In genomic region chr7:157318015-157318706, GRCh38 we compare ENCODE assay signal across 8 cellular contexts. TPM values are rescaled to one million over a fixed set of nuclear protein-coding genes. Genes with fewer than 3 reads are reported as not detected.
DNase-seq lines count a peak whose midpoint lies in the region; ATAC-seq, FAIRE-seq and TF ChIP-seq lines count a peak whose summit lies in the region.

No MANE protein-coding gene starts in this region.

- POLR2A ChIA-PET in CD4-positive, alpha-beta memory T cell (lab: Charles Lee; ENCODE audit: partially characterized antibody), result interaction anchor here (0.8 kb wide), 1 partner anchor 18 kb away, joined by 3 read pairs; no protein-coding TSS in a partner anchor

- 59% methylated on average over 14 of the region's 14 CpGs for WGBS in HUES64

- H3K9me3 Mint-ChIP-seq in CD4-positive, alpha-beta memory T cell, result no peaks in the 10 kb centered on the region

- FAIRE-seq in bronchial epithelial cell (lab: Jason Lieb, UNC), result no peak

- TF ChIP-seq POLR2A in Peyer's patch (IDR thresholded peaks at IDR 0.05), result no peak

- no peak for DNase-seq in CD4-positive, alpha-beta memory T cell
- DNase-seq in bronchial epithelial cell (ENCODE audit: low read depth), result peak; percentile 94
- peak; percentile 43 for DNase-seq in stimulated activated CD8-positive, alpha-beta memory T cell treated with anti-CD3 and anti-CD28 coated beads, Interleukin-4, amount 100 ng/mL, for 48 hours
- DNase-seq in kidney tubule cell (ENCODE audit: low spot score), result no peak
- DNase-seq in NCI-H2227 treated with DMSO at 0.1 percent for 48 hours (lab: John Stamatoyannopoulos, UW), result no peak
- DNase-seq in Peyer's patch, result no peak

- peaks cover 0 to 8% (median 0%) of the 10 kb centered on the region in 4 donors for H3K4me1 Mint-ChIP-seq in CD4-positive, alpha-beta memory T cell

- H3K4me3 Mint-ChIP-seq in CD4-positive, alpha-beta memory T cell, result no peak overlapping the region

- H3K27ac Mint-ChIP-seq in CD4-positive, alpha-beta memory T cell, result peak overlapping the region in 5 of 7 donors; percentile 18 to 59 (median 23)

- CTCF ChIA-PET in CD4-positive, alpha-beta memory T cell (lab: Charles Lee; ENCODE audit: partially characterized antibody), result no interaction called here

- no peak overlapping the region for H3K9ac ChIP-seq in HUES64 (ENCODE audit: low read depth, low read length)

- no peaks in the 10 kb centered on the region for H3K4me1 ChIP-seq in CD4-positive, alpha-beta memory T cell (ENCODE audit: insufficient read depth, low read length)
- H3K4me1 ChIP-seq in HUES64 (ENCODE audit: insufficient read depth, low read length) (peaks cover 6% of the 10 kb centered on the region; the same call in 1 of the 2 replicates), Peyer's patch (no peaks in the 10 kb centered on the region)

- TF ChIP-seq CTCF in bronchial epithelial cell (IDR thresholded peaks at IDR 0.05; ENCODE audit: insufficient read depth, low read length, severe bottlenecking) (no peak), Peyer's patch (IDR thresholded peaks at IDR 0.05) (no peak)

- no peaks in the 10 kb centered on the region for H3K27me3 ChIP-seq in CD4-positive, alpha-beta memory T cell (ENCODE audit: insufficient read depth, low read length)
- H3K27me3 ChIP-seq in HUES64 (ENCODE audit: insufficient read depth, low read length), result no peaks in the 10 kb centered on the region
- H3K27me3 ChIP-seq in bronchial epithelial cell (ENCODE audit: control insufficient read depth, insufficient read depth, low read length), result no peaks in the 10 kb centered on the region
- H3K27me3 ChIP-seq in Peyer's patch, result no peaks in the 10 kb centered on the region

- H3K4me3 ChIP-seq in CD4-positive, alpha-beta memory T cell (ENCODE audit: low read length in 2 of 2), result no peak overlapping the region
- H3K4me3 ChIP-seq in HUES64 (ENCODE audit: low read length), result no peak overlapping the region
- H3K4me3 ChIP-seq in bronchial epithelial cell (ENCODE audit: low read depth, low read length), result no peak overlapping the region
- no peak overlapping the region for H3K4me3 ChIP-seq in Peyer's patch

- no peaks in the 10 kb centered on the region for H3K9me3 ChIP-seq in CD4-positive, alpha-beta memory T cell (ENCODE audit: control insufficient read depth in 1 of 2, low read length in 2 of 2)
- H3K9me3 ChIP-seq in HUES64 (ENCODE audit: insufficient read depth, low read depth, low read length) (no peaks in the 10 kb centered on the region), Peyer's patch (no peaks in the 10 kb centered on the region)

- ATAC-seq in GM21423 (IDR thresholded peaks at IDR 0.05; ENCODE audit: unreplicated experiment), result peak; percentile 75

- H3K36me3 Mint-ChIP-seq in CD4-positive, alpha-beta memory T cell, result no peaks in the 10 kb centered on the region

- no peak overlapping the region for H3K27ac ChIP-seq in CD4-positive, alpha-beta memory T cell (ENCODE audit: low read depth, low read length)
- H3K27ac ChIP-seq in HUES64 (ENCODE audit: low read depth, low read length) (peak overlapping the region; percentile 50; the same call in 1 of the 2 replicates), Peyer's patch (no peak overlapping the region)

- intact Hi-C loops in CD4-positive, alpha-beta memory T cell (cut with micrococcal nuclease), result no loop called here

- no peaks in the 10 kb centered on the region for H3K36me3 ChIP-seq in CD4-positive, alpha-beta memory T cell (ENCODE audit: insufficient read depth, low read length)
- H3K36me3 ChIP-seq in HUES64 (ENCODE audit: insufficient read depth, low read length) (no peaks in the 10 kb centered on the region), bronchial epithelial cell (ENCODE audit: control insufficient read depth, insufficient read depth, low read length) (no peaks in the 10 kb centered on the region), Peyer's patch (no peaks in the 10 kb centered on the region)

- no peaks in the 10 kb centered on the region for H3K27me3 Mint-ChIP-seq in CD4-positive, alpha-beta memory T cell

RNA-seq across cellular contexts. Expression of gene DNAJB6, which starts 18.6 kb away (rescaled TPM):
- total RNA-seq in CD4-positive, alpha-beta memory T cell, result 10 to 100 TPM; 85.6 to 90.1 TPM
- 100 to 1,000 TPM; 116 to 169 TPM for polyA plus RNA-seq in CD4-positive, alpha-beta memory T cell
- 159 TPM for polyA plus RNA-seq in HUES64 (2013, experiment 1 of 2)
- 166 TPM for polyA plus RNA-seq in HUES64 (2013, experiment 2 of 2)
- total RNA-seq in bronchial epithelial cell, result 87.9 and 113 TPM in 2 replicates
- total RNA-seq in Peyer's patch, result 100 to 1,000 TPM in 1 of 4 donors, 10 to 100 TPM in 3; 47.1 to 129 (median 61.3) TPM

Comparison
In these comparisons a context has a peak if more than half of its experiments do, and no peak if none do; other contexts are left out.
1. DNase-seq: peak in bronchial epithelial cell (single experiment) and stimulated activated CD8-positive, alpha-beta memory T cell treated with anti-CD3 and anti-CD28 coated beads, Interleukin-4, amount 100 ng/mL, for 48 hours (single experiment); none in CD4-positive, alpha-beta memory T cell (0 of 5), kidney tubule cell (single experiment), NCI-H2227 treated with DMSO at 0.1 percent for 48 hours (single experiment) and Peyer's patch (0 of 3).